Comparison of ENCODE assay signal across 13 cellular contexts in genomic region chr4:164847967-164848649, GRCh38. TPM values are rescaled to one million over a fixed set of nuclear protein-coding genes. Genes with fewer than 3 reads are reported as not detected.
DNase-seq lines count a peak whose midpoint lies in the region; ATAC-seq and TF ChIP-seq lines count a peak whose summit lies in the region.
"Had no signal": no experiment of that assay in that cellular context is flagged by ENCODE, and none has a peak within 500 bp of the region (broad histone marks: within the 10 kb centered on the region; RNA-seq: fewer than 3 reads in every experiment).

No MANE protein-coding gene starts in this region.

- no peak for TF ChIP-seq POLR2A in transverse colon (IDR thresholded peaks at IDR 0.05)

- H3K27me3 Mint-ChIP-seq in activated naive CD8-positive, alpha-beta T cell treated with anti-CD3 and anti-CD28 coated beads, Interleukin-2, amount 50 U/mL, for 24 hours = peaks cover 2% of the 10 kb centered on the region
- H3K27me3 Mint-ChIP-seq in activated naive CD8-positive, alpha-beta T cell treated with anti-CD3 and anti-CD28 coated beads for 36 hours = no peaks in the 10 kb centered on the region

- in situ Hi-C loops in transverse colon (cut with MboI; ENCODE audit: low pct_ligation_motif_present in 1 of 4, low pct_unique_long_range_greater_than_20kb in 1 of 4, low sequenced_read_pairs in 3 of 4) = no loop called here

- peak; percentile 15 for ATAC-seq in activated naive CD8-positive, alpha-beta T cell treated with anti-CD3 and anti-CD28 coated beads, Interleukin-2, amount 50 U/mL, for 24 hours
- peak; percentile 72 for ATAC-seq in HG02798 (IDR thresholded peaks at IDR 0.05; ENCODE audit: poor library complexity, unreplicated experiment)
- no peak for ATAC-seq in HG02840 (IDR thresholded peaks at IDR 0.05; ENCODE audit: low FRiP score, unreplicated experiment)
- ATAC-seq in GM18502 (IDR thresholded peaks at IDR 0.05; ENCODE audit: poor library complexity, unreplicated experiment) = no peak
- ATAC-seq in left lobe of liver = no peak
- ATAC-seq: activated CD4-positive, alpha-beta T cell treated with anti-CD3 and anti-CD28 coated beads for 36 hours had no signal

- H3K4me3 ChIP-seq in transverse colon = no peak overlapping the region
- H3K4me3 ChIP-seq: ascending aorta, tibial nerve had no signal

- WGBS in transverse colon (ENCODE audit: low coverage in 1 of 2), 2 donors = 47 to 67% methylated on average over 1 to 2 of the region's 2 CpGs

- DNase-seq in activated naive CD8-positive, alpha-beta T cell treated with anti-CD3 and anti-CD28 coated beads, Interleukin-2, amount 50 U/mL, for 24 hours = no peak
- DNase-seq in activated naive CD8-positive, alpha-beta T cell treated with anti-CD3 and anti-CD28 coated beads for 36 hours = no peak
- DNase-seq in NCI-H1417 treated with DMSO at 0.1 percent for 48 hours (lab: John Stamatoyannopoulos, UW) = peak; percentile 76
- DNase-seq in left lobe of liver (ENCODE audit: low spot score) = no peak
- DNase-seq in transverse colon = no peak
- DNase-seq: activated CD4-positive, alpha-beta T cell treated with anti-CD3 and anti-CD28 coated beads for 36 hours; NCI-H2029; occipital lobe had no signal

- no peak for TF ChIP-seq CTCF in transverse colon (IDR thresholded peaks at IDR 0.05)

- TF ChIP-seq EP300 in transverse colon (IDR thresholded peaks at IDR 0.05; ENCODE audit: low read depth) = no peak

- no peak overlapping the region for H3K4me3 Mint-ChIP-seq in activated naive CD8-positive, alpha-beta T cell treated with anti-CD3 and anti-CD28 coated beads, Interleukin-2, amount 50 U/mL, for 24 hours
- H3K4me3 Mint-ChIP-seq in activated naive CD8-positive, alpha-beta T cell treated with anti-CD3 and anti-CD28 coated beads for 36 hours = no peak overlapping the region
- H3K4me3 Mint-ChIP-seq: activated CD4-positive, alpha-beta T cell treated with anti-CD3 and anti-CD28 coated beads for 36 hours had no signal

- H3K27me3 ChIP-seq in transverse colon = no peaks in the 10 kb centered on the region
- H3K27me3 ChIP-seq: ascending aorta, tibial nerve had no signal

- H3K9me3 Mint-ChIP-seq in activated naive CD8-positive, alpha-beta T cell treated with anti-CD3 and anti-CD28 coated beads, Interleukin-2, amount 50 U/mL, for 24 hours = peaks cover 5% of the 10 kb centered on the region
- peaks cover 4% of the 10 kb centered on the region for H3K9me3 Mint-ChIP-seq in activated naive CD8-positive, alpha-beta T cell treated with anti-CD3 and anti-CD28 coated beads for 36 hours

- no peaks in the 10 kb centered on the region for H3K36me3 ChIP-seq in transverse colon
- H3K36me3 ChIP-seq: ascending aorta, tibial nerve had no signal

- H3K27ac ChIP-seq in transverse colon = no peak overlapping the region
- H3K27ac ChIP-seq: ascending aorta, tibial nerve had no signal

- H3K9me3 ChIP-seq in transverse colon = no peaks in the 10 kb centered on the region
- H3K9me3 ChIP-seq: ascending aorta, tibial nerve had no signal

- intact Hi-C loops in transverse colon (cut with DNase I; ENCODE audit: low total_unique reads) = no loop called here

- H3K27ac Mint-ChIP-seq in activated naive CD8-positive, alpha-beta T cell treated with anti-CD3 and anti-CD28 coated beads, Interleukin-2, amount 50 U/mL, for 24 hours = no peak overlapping the region
- H3K27ac Mint-ChIP-seq in activated naive CD8-positive, alpha-beta T cell treated with anti-CD3 and anti-CD28 coated beads for 36 hours = no peak overlapping the region
- H3K27ac Mint-ChIP-seq: activated CD4-positive, alpha-beta T cell treated with anti-CD3 and anti-CD28 coated beads for 36 hours had no signal

- H3K36me3 Mint-ChIP-seq in activated naive CD8-positive, alpha-beta T cell treated with anti-CD3 and anti-CD28 coated beads, Interleukin-2, amount 50 U/mL, for 24 hours (ENCODE audit: low read depth) = no peaks in the 10 kb centered on the region
- no peaks in the 10 kb centered on the region for H3K36me3 Mint-ChIP-seq in activated naive CD8-positive, alpha-beta T cell treated with anti-CD3 and anti-CD28 coated beads for 36 hours

- no peaks in the 10 kb centered on the region for H3K4me1 ChIP-seq in transverse colon
- H3K4me1 ChIP-seq: ascending aorta, tibial nerve had no signal

- no peaks in the 10 kb centered on the region for H3K4me1 Mint-ChIP-seq in activated naive CD8-positive, alpha-beta T cell treated with anti-CD3 and anti-CD28 coated beads, Interleukin-2, amount 50 U/mL, for 24 hours
- H3K4me1 Mint-ChIP-seq in activated naive CD8-positive, alpha-beta T cell treated with anti-CD3 and anti-CD28 coated beads for 36 hours = no peaks in the 10 kb centered on the region
- H3K4me1 Mint-ChIP-seq: activated CD4-positive, alpha-beta T cell treated with anti-CD3 and anti-CD28 coated beads for 36 hours had no signal

RNA-seq across cellular contexts. Expression of gene APELA, which starts 28.9 kb away (rescaled TPM):
- not detected for total RNA-seq in activated naive CD8-positive, alpha-beta T cell treated with anti-CD3 and anti-CD28 coated beads for 36 hours
- total RNA-seq in left lobe of liver (not detected), transverse colon (not detected)
- total RNA-seq: activated CD4-positive, alpha-beta T cell treated with anti-CD3 and anti-CD28 coated beads for 36 hours; ascending aorta; occipital lobe; tibial nerve had no signal

Comparison
In these comparisons a context has a peak if more than half of its experiments do, and no peak if none do; other contexts are left out.
1. ATAC-seq: peak in activated naive CD8-positive, alpha-beta T cell treated with anti-CD3 and anti-CD28 coated beads, Interleukin-2, amount 50 U/mL, for 24 hours (single experiment) and HG02798 (single experiment); none in HG02840 (single experiment), GM18502 (single experiment) and left lobe of liver (single experiment).